ENCODE assay signal across 9 cellular contexts in the genomic region with DNA sequence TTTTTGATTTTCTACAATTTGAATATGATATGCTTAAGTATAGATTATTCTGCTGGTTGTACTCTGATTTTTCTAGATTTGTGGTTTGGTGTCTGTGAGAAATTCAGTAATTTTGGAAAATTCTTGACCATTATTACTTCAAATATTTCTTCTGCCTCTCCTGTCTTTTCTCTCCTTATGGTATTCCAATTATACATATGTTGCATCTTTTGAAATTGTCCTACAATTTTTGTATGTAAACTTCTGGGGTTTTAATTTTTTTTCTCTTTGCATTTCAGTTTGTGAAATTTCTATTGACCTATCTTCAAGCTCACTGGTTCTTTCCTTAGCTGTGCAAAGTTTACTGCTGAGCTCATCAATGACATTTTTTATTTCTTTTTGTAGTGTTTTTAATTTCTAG.
"Had no signal": no experiment of that assay in that cellular context is flagged by ENCODE, and none has a peak within 500 bp of the region (broad histone marks: within the 10 kb centered on the region; RNA-seq: fewer than 3 reads in every experiment).

No MANE protein-coding gene starts in this region.

- ATAC-seq: HepG2, K562 had no signal

- DNase-seq: IMR-90, Karpas-422, Kasumi-1, KBM-7, KG1 had no signal

- H3K4me3 ChIP-seq: K562 had no signal

- H3K27ac ChIP-seq: HL-60, KMS-11 had no signal
